ENCODE assay signal across 20 cellular contexts in genomic region chr10:114328278-114328812, GRCh38.
DNase-seq lines count a peak whose midpoint lies in the region; ATAC-seq, FAIRE-seq and TF ChIP-seq lines count a peak whose summit lies in the region.
"Had no signal": no experiment of that assay in that cellular context is flagged by ENCODE, and none has a peak within 500 bp of the region (broad histone marks: within the 10 kb centered on the region; RNA-seq: fewer than 3 reads in every experiment).

No MANE protein-coding gene starts in this region.

- no peak overlapping the region for H3K4me3 Mint-ChIP-seq in nephron progenitor cell
- H3K4me3 Mint-ChIP-seq: B cell; CD4-positive, alpha-beta T cell; GM23338 had no signal

- no peak overlapping the region for H3K9ac ChIP-seq in HepG2 (ENCODE audit: insufficient read depth, low read depth, low read length)

- H3K9me3 ChIP-seq in right atrium auricular region: no peaks in the 10 kb centered on the region
- H3K9me3 ChIP-seq in heart right ventricle: no peaks in the 10 kb centered on the region
- no peaks in the 10 kb centered on the region for H3K9me3 ChIP-seq in HepG2 (ENCODE audit: low read length)
- H3K9me3 ChIP-seq: Caco-2, Peyer's patch had no signal

- H4K20me1 ChIP-seq in HepG2 (ENCODE audit: insufficient read depth, low read length): no peaks in the 10 kb centered on the region

- no peak for TF ChIP-seq POLR2A in HepG2 (IDR thresholded peaks at IDR 0.05; ENCODE audit: insufficient read depth in 1 of 2, low read depth in 2 of 2, low read length in 2 of 2)

- POLR2A ChIA-PET in HepG2 (lab: Yijun Ruan, JAX): no interaction called here

- CTCF ChIA-PET in HepG2 (lab: Yijun Ruan, JAX; ENCODE audit: low intra/inter-chr PET ratio, low total read pairs): no interaction called here

- H3K4me3 ChIP-seq in right atrium auricular region (no peak overlapping the region), heart right ventricle (no peak overlapping the region), H7 (ENCODE audit: insufficient read depth, low read depth, low read length) (no peak overlapping the region), HepG2 (replicated peaks in 1 of 3; ENCODE audit: insufficient read depth in 1 of 3, low read depth in 2 of 3, low read length in 3 of 3) (no peak overlapping the region)
- H3K4me3 ChIP-seq: GM12878, GM23338, K562, Peyer's patch had no signal

- H3K27ac ChIP-seq in right atrium auricular region (no peak overlapping the region), heart right ventricle (peak overlapping the region in 6 of 10 donors; percentile 36 to 75 (median 56)), HepG2 (ENCODE audit: extremely low read length, insufficient read depth, low read length) (no peak overlapping the region)
- H3K27ac ChIP-seq: Peyer's patch had no signal

- H3K36me3 Mint-ChIP-seq in nephron progenitor cell (ENCODE audit: low read depth): peaks cover 5% of the 10 kb centered on the region

- H3K27me3 Mint-ChIP-seq in nephron progenitor cell (ENCODE audit: low read depth, poor library complexity): peaks cover 3% of the 10 kb centered on the region
- H3K27me3 Mint-ChIP-seq: CD4-positive, alpha-beta T cell had no signal

- H3K27me3 ChIP-seq in right atrium auricular region (no peaks in the 10 kb centered on the region), heart right ventricle (no peaks in the 10 kb centered on the region), H7 (ENCODE audit: control insufficient read depth, insufficient read depth, low read length) (no peaks in the 10 kb centered on the region), HepG2 (ENCODE audit: control insufficient read depth in 1 of 2, insufficient read depth in 2 of 2, low read length in 2 of 2) (peaks cover 0 to 37% of the 10 kb centered on the region in 2 experiments; a peak in 3 of 5 replicates)
- H3K27me3 ChIP-seq: Peyer's patch had no signal

- intact Hi-C loops in Right ventricle myocardium inferior (cut with DNase I) (loop anchor here (5.0 kb wide), 2 partner anchors 56 to 74 kb away; partner anchors contain the start of gene AFAP1L2), heart right ventricle (cut with DNase I) (no loop called here), HepG2 (cut with micrococcal nuclease; ENCODE audit: unreplicated experiment) (no loop called here)

- DNase-seq in Right ventricle myocardium inferior (ENCODE audit: missing footprints): no peak
- no peak for DNase-seq in right atrium auricular region (ENCODE audit: low spot score)
- no peak for DNase-seq in heart right ventricle
- no peak for DNase-seq in nephron progenitor cell
- no peak for DNase-seq in H7
- DNase-seq in NCI-H510A (lab: John Stamatoyannopoulos, UW): no peak
- no peak for DNase-seq in HepG2 (ENCODE audit: low spot score)
- DNase-seq in occipital lobe (lab: John Stamatoyannopoulos, UW): no peak
- DNase-seq: Caco-2; CD4-positive, alpha-beta T cell; NCI-H1092 treated with DMSO at 0.1 percent for 48 hours; NCI-H1694; NCI-H2081 treated with DMSO at 0.1 percent for 48 hours; NCI-H446 treated with DMSO at 0.1 percent for 48 hours; Peyer's patch; SIG-M5 had no signal

- H3K27ac Mint-ChIP-seq in nephron progenitor cell: peak overlapping the region; percentile 68
- H3K27ac Mint-ChIP-seq: B cell; CD4-positive, alpha-beta T cell; GM23338 had no signal

- no peaks in the 10 kb centered on the region for H3K79me2 ChIP-seq in HepG2 (ENCODE audit: insufficient read depth, low read length)

- FAIRE-seq in HepG2 (lab: Jason Lieb, UNC): no peak
- FAIRE-seq: GM12878, K562 had no signal

- H3K4me2 ChIP-seq in HepG2 (ENCODE audit: low read depth, low read length): no peak overlapping the region
- H3K4me2 ChIP-seq: GM23338 had no signal

- peaks cover 0 to 40% of the 10 kb centered on the region in 2 donors for H3K4me1 ChIP-seq in right atrium auricular region
- peaks cover 18 to 46% (median 31%) of the 10 kb centered on the region in 9 donors for H3K4me1 ChIP-seq in heart right ventricle
- H3K4me1 ChIP-seq in HepG2 (ENCODE audit: insufficient read depth, low read length): no peaks in the 10 kb centered on the region

- H3K9me3 Mint-ChIP-seq in nephron progenitor cell: no peaks in the 10 kb centered on the region
- H3K9me3 Mint-ChIP-seq: CD4-positive, alpha-beta T cell; GM23338 had no signal

- H2AFZ ChIP-seq in HepG2 (ENCODE audit: low read length): no peak overlapping the region
- H2AFZ ChIP-seq: GM23338 had no signal

- no TSS peak for BruUV-seq in HepG2 (replicated peaks; lab: Mats Ljungman, UMichigan)

- TF ChIP-seq EP300 in HepG2 (IDR thresholded peaks at IDR 0.05; ENCODE audit: low read depth in 2 of 2, low read length in 2 of 2) (no peak), HepG2 (CRISPR knock-in tag; IDR thresholded peaks at IDR 0.05; ENCODE audit: borderline replicate concordance) (no peak)

- TF ChIP-seq CTCF in right atrium auricular region (IDR thresholded peaks at IDR 0.05) (no peak), heart right ventricle (IDR thresholded peaks at IDR 0.05) (no peak), nephron progenitor cell (IDR thresholded peaks at IDR 0.05) (no peak), HepG2 (CRISPR knock-in tag; IDR thresholded peaks at IDR 0.05) (no peak)

- TF ChIP-seq RAD21 in HepG2 (CRISPR knock-in tag; IDR thresholded peaks at IDR 0.05): no peak

- 72 to 82% methylated on average over 10 of the region's 10 CpGs for WGBS in heart right ventricle, 2 donors
- 45% methylated on average over 4 of the region's 10 CpGs for WGBS in HepG2 (ENCODE audit: low lambda C conversion rate)

- peak; percentile 38 for ATAC-seq in Right ventricle myocardium inferior
- peak; percentile 1 to 42 (median 26) for ATAC-seq in heart right ventricle
- ATAC-seq in HepG2: no peak
- ATAC-seq: GM12878, GM23338, K562 had no signal

- H3K36me3 ChIP-seq in right atrium auricular region: no peaks in the 10 kb centered on the region
- peaks cover 0 to 5% (median 0%) of the 10 kb centered on the region in 9 donors for H3K36me3 ChIP-seq in heart right ventricle
- no peaks in the 10 kb centered on the region for H3K36me3 ChIP-seq in H7 (replicated peaks; ENCODE audit: control insufficient read depth, insufficient read depth, low read length)
- H3K36me3 ChIP-seq in HepG2 (replicated peaks in 1 of 2; ENCODE audit: control insufficient read depth in 1 of 2, insufficient read depth in 2 of 2, low read length in 2 of 2): no peaks in the 10 kb centered on the region
- H3K36me3 ChIP-seq: Peyer's patch had no signal

- H3K4me1 Mint-ChIP-seq in nephron progenitor cell: peaks cover 79% of the 10 kb centered on the region
- H3K4me1 Mint-ChIP-seq: B cell had no signal

- in situ Hi-C loops in HepG2 (cut with HindIII; ENCODE audit: extremely low pct_ligation_motif_present, low pct_unique_long_range_greater_than_20kb): no loop called here

TF ChIP-seq in HepG2, 621 proteins besides CTCF, POLR2A, EP300 and RAD21:
- TF ChIP-seq PATZ1 (CRISPR knock-in tag; IDR thresholded peaks at IDR 0.05) (no peak), ZBTB46 (CRISPR knock-in tag; IDR thresholded peaks at IDR 0.05; ENCODE audit: borderline replicate concordance) (no peak), CENPT (CRISPR knock-in tag; IDR thresholded peaks at IDR 0.05; ENCODE audit: low read depth) (no peak), IRF9 (CRISPR knock-in tag; IDR thresholded peaks at IDR 0.05; ENCODE audit: borderline replicate concordance) (no peak), TGIF2 (CRISPR knock-in tag; IDR thresholded peaks at IDR 0.05) (no peak), GTF2F1 (IDR thresholded peaks at IDR 0.05; ENCODE audit: low read length) (no peak), PPARG (CRISPR knock-in tag; conservative IDR thresholded peaks at IDR 0.05) (no peak)

Comparison
In these comparisons a context has a peak if more than half of its experiments do, and no peak if none do; other contexts are left out.
1. H3K27ac ChIP-seq: peak in heart right ventricle (6 of 10); none in right atrium auricular region (0 of 2) and HepG2 (single experiment).